13 cellular contexts compared by ENCODE assay signal in genomic region chr10:76970795-76971519, GRCh38.
"Had no signal": no experiment of that assay in that cellular context is flagged by ENCODE, and none has a peak within 500 bp of the region (broad histone marks: within the 10 kb centered on the region; RNA-seq: fewer than 3 reads in every experiment).

No MANE protein-coding gene starts in this region.

- H3K4me1 Mint-ChIP-seq: activated CD4-positive, alpha-beta T cell treated with anti-CD3 and anti-CD28 coated beads, Interleukin-2, amount 10 ng/mL, durations not matched to agents 7 days and 5 days; memory B cell; stimulated activated effector memory CD8-positive, alpha-beta T cell treated with anti-CD3 and anti-CD28 coated beads, Interleukin-12 subunit alpha, Interleukin-12 subunit beta, amount 100 ng/mL, for 72 hours had no signal

- H3K4me3 Mint-ChIP-seq: activated CD4-positive, alpha-beta T cell treated with anti-CD3 and anti-CD28 coated beads, Interleukin-2, amount 10 ng/mL, durations not matched to agents 7 days and 5 days; activated T-helper 1 cell treated with anti-CD3 and anti-CD28 coated beads, Interleukin-12 subunit alpha, Interleukin-12 subunit beta, Interleukin-2, Interleukin-4 antibody, amounts not matched to agents 30 ng/mL and 10 ng/mL and 1 ng/mL, durations not matched to agents 14 hours and 24 hours and 36 hours; memory B cell; neural progenitor cell; stimulated activated effector memory CD8-positive, alpha-beta T cell treated with anti-CD3 and anti-CD28 coated beads, Interleukin-12 subunit alpha, Interleukin-12 subunit beta, amount 100 ng/mL, for 72 hours; T-helper 2 cell treated with Interferon-gamma antibody and Interleukin-4, amounts not matched to agents 5 μg/mL and 100 μg/mL, for 36 hours had no signal

- H3K9me3 Mint-ChIP-seq: activated CD4-positive, alpha-beta T cell treated with anti-CD3 and anti-CD28 coated beads, Interleukin-2, amount 10 ng/mL, durations not matched to agents 7 days and 5 days; activated T-helper 1 cell treated with anti-CD3 and anti-CD28 coated beads, Interleukin-12 subunit alpha, Interleukin-12 subunit beta, Interleukin-2, Interleukin-4 antibody, amounts not matched to agents 30 ng/mL and 10 ng/mL and 1 ng/mL, durations not matched to agents 14 hours and 24 hours and 36 hours; stimulated activated effector memory CD8-positive, alpha-beta T cell treated with anti-CD3 and anti-CD28 coated beads, Interleukin-12 subunit alpha, Interleukin-12 subunit beta, amount 100 ng/mL, for 72 hours; T-helper 2 cell treated with Interferon-gamma antibody and Interleukin-4, amounts not matched to agents 5 μg/mL and 100 μg/mL, for 36 hours had no signal

- H3K27me3 Mint-ChIP-seq: activated CD4-positive, alpha-beta T cell treated with anti-CD3 and anti-CD28 coated beads, Interleukin-2, amount 10 ng/mL, durations not matched to agents 7 days and 5 days had no signal

- H3K36me3 Mint-ChIP-seq: neural progenitor cell; stimulated activated effector memory CD8-positive, alpha-beta T cell treated with anti-CD3 and anti-CD28 coated beads, Interleukin-12 subunit alpha, Interleukin-12 subunit beta, amount 100 ng/mL, for 72 hours had no signal

- DNase-seq: activated CD4-positive, alpha-beta T cell treated with anti-CD3 and anti-CD28 coated beads, Interleukin-2, amount 10 ng/mL, durations not matched to agents 7 days and 5 days; activated CD4-positive, CD25-positive, alpha-beta regulatory T cell; activated CD8-positive, alpha-beta memory T cell treated with anti-CD3 and anti-CD28 coated beads for 24 hours; activated naive CD4-positive, alpha-beta T cell; aorta; dermis blood vessel endothelial cell; left ventricle myocardium inferior; psoas muscle had no signal

- H3K27ac Mint-ChIP-seq: activated CD4-positive, alpha-beta T cell treated with anti-CD3 and anti-CD28 coated beads, Interleukin-2, amount 10 ng/mL, durations not matched to agents 7 days and 5 days; activated T-helper 1 cell treated with anti-CD3 and anti-CD28 coated beads, Interleukin-12 subunit alpha, Interleukin-12 subunit beta, Interleukin-2, Interleukin-4 antibody, amounts not matched to agents 30 ng/mL and 10 ng/mL and 1 ng/mL, durations not matched to agents 14 hours and 24 hours and 36 hours; memory B cell; neural progenitor cell; stimulated activated effector memory CD8-positive, alpha-beta T cell treated with anti-CD3 and anti-CD28 coated beads, Interleukin-12 subunit alpha, Interleukin-12 subunit beta, amount 100 ng/mL, for 72 hours; T-helper 2 cell treated with Interferon-gamma antibody and Interleukin-4, amounts not matched to agents 5 μg/mL and 100 μg/mL, for 36 hours had no signal
